Comparison of ENCODE assay signal across 7 cellular contexts in the genomic region with DNA sequence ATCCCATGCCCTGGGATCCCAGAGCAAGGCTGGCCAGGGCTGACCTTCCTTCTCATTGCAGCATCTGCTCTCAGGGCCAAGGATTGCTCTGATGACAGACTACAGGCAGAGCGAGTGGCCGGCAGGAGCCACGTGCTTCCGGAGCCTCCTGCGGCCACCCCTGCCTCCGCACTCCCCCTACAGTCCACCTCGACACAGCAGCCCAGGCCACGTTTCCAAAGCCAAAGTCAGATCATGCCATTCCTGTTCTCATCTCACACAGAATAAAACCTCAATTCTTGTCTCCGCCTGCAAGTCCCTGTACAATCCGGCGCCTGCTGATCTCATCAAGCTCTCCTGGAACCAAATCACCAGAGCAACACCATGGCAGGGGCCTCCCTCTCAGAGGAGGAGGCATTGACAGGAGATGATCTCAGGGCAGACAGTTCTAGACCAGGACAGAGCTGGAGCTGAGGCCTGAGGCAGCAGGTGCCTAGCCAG. TPM values are rescaled to one million over a fixed set of nuclear protein-coding genes. Genes with fewer than 3 reads are reported as not detected.
A peak's percentile ranks its signal among the peaks of the same experiment; 100 is the strongest.
DNase-seq lines count a peak whose midpoint lies in the region; ATAC-seq and TF ChIP-seq lines count a peak whose summit lies in the region.

No MANE protein-coding gene starts in this region.

- H3K9me3 ChIP-seq in left lung, result no peaks in the 10 kb centered on the region

- ATAC-seq in GM18502 (IDR thresholded peaks at IDR 0.05; ENCODE audit: poor library complexity, unreplicated experiment), result peak; percentile 61
- peak; percentile 52 for ATAC-seq in HG02759 (IDR thresholded peaks at IDR 0.05; ENCODE audit: unreplicated experiment)
- peak; percentile 92 for ATAC-seq in left lung

- no peaks in the 10 kb centered on the region for H3K9me3 Mint-ChIP-seq in chondrocyte (ENCODE audit: low read depth)

- H3K36me3 ChIP-seq in left lung, result no peaks in the 10 kb centered on the region

- no peaks in the 10 kb centered on the region for H3K36me3 Mint-ChIP-seq in chondrocyte (ENCODE audit: low read depth)

- DNase-seq in NCI-H82 treated with DMSO at 0.1 percent for 48 hours (lab: John Stamatoyannopoulos, UW; ENCODE audit: unreplicated experiment) (peak; percentile 21), chondrocyte (ENCODE audit: low spot score) (no peak), left lung (peak; percentile 74 to 82), superior temporal gyrus (ENCODE audit: extremely low spot score) (peak; percentile 73)
- DNase-seq in stimulated activated CD4-positive, alpha-beta T cell treated with anti-CD3 and anti-CD28 coated beads, Interleukin-2, amount 100 ng/mL, for 24 hours, result no peak

- H3K4me3 ChIP-seq in left lung, result no peak overlapping the region

- peaks cover 0 to 12% of the 10 kb centered on the region in 2 donors for H3K27me3 ChIP-seq in left lung

- peak; percentile 85 for TF ChIP-seq CTCF in chondrocyte (IDR thresholded peaks at IDR 0.05)
- TF ChIP-seq CTCF in left lung (IDR thresholded peaks at IDR 0.05), result peak; percentile 38 to 59

- H3K27me3 Mint-ChIP-seq in chondrocyte (ENCODE audit: low read depth), result no peaks in the 10 kb centered on the region

- H3K4me1 Mint-ChIP-seq in chondrocyte (ENCODE audit: low read depth), result peaks cover 10% of the 10 kb centered on the region

- H3K27ac Mint-ChIP-seq in chondrocyte (ENCODE audit: unreplicated experiment), result peak overlapping the region; percentile 83

- peaks cover 6 to 20% of the 10 kb centered on the region in 2 donors for H3K4me1 ChIP-seq in left lung

- no peak overlapping the region for H3K4me3 Mint-ChIP-seq in chondrocyte (ENCODE audit: unreplicated experiment)

- peak overlapping the region in 1 of 2 donors; percentile 53 for H3K27ac ChIP-seq in left lung

- intact Hi-C loops in left lung (cut with DNase I), result no loop called here

RNA-seq across cellular contexts. Expression of a gene that starts 20.9 kb away (rescaled TPM):
- total RNA-seq in chondrocyte (not detected in 3 replicates), left lung (not detected)

RNA-seq across cellular contexts. Expression of a gene that starts 23.1 kb away (rescaled TPM):
- 103 to 109 TPM (median 109 TPM) in 3 replicates for total RNA-seq in chondrocyte
- 10 to 100 TPM; 58.9 to 78.8 TPM for total RNA-seq in left lung

RNA-seq across cellular contexts. Expression of a gene that starts 45.9 kb away (rescaled TPM):
- total RNA-seq in chondrocyte (64.6 to 72.6 TPM (median 68.7 TPM) in 3 replicates), left lung (10 to 100 TPM; 23.9 to 31.8 TPM)

Comparison
In these comparisons a context has a peak if more than half of its experiments do, and no peak if none do; other contexts are left out.
1. DNase-seq: peak in NCI-H82 treated with DMSO at 0.1 percent for 48 hours (single experiment), left lung (2 of 2) and superior temporal gyrus (single experiment); none in chondrocyte (single experiment) and stimulated activated CD4-positive, alpha-beta T cell treated with anti-CD3 and anti-CD28 coated beads, Interleukin-2, amount 100 ng/mL, for 24 hours (0 of 2).
2. Peak in every context shown above with its lines, with median percentiles within 50 percentile points of each other: ATAC-seq.